ENCODE assay signal across 1 cellular context in the genomic region with DNA sequence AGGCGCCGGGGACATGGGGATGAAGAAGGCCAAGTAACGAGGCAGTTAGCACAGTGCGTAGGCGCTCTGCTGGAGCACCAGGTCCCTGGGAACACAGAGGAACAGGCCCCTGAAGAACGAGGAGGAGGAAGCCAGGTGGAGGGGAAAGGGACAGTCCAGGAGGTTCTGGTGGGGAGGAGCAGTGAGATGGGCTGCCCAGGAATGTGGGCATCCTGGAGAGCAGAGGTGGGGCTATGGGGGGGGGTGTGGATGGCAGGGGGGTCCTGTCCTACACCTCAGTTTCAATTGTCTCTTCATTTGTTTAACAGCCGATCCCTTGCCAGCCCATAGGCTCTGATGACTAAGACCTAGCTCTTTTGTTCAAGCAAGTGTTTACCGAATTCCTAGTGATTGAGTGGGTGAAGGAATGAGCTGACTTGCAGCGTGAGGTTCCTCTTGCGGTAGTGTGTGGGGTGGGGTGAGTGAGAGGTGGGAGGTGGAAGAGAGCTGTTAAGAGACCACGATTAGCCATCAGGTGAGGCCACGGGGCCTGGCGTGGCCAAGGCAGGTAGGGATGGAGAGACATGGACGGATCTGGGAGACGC.
TF ChIP-seq lines count a peak whose summit lies in the region.

No MANE protein-coding gene starts in this region.

TF ChIP-seq in A549, 52 proteins besides CTCF, POLR2A, EP300 and RAD21 (continued from another document):
- TF ChIP-seq EHMT2 (IDR thresholded peaks at IDR 0.05; ENCODE audit: low read depth) (0 out of 2 replicates have a peak, but pooled peaks have one; percentile 46), ZSCAN20 (CRISPR knock-in tag; IDR thresholded peaks at IDR 0.05) (no peak), SREBF2 (IDR thresholded peaks at IDR 0.05) (no peak), RNF2 (IDR thresholded peaks at IDR 0.05; ENCODE audit: borderline replicate concordance, low read depth) (no peak), MAZ (IDR thresholded peaks at IDR 0.05; ENCODE audit: borderline replicate concordance, low read depth, low read length) (no peak), KDM5A (IDR thresholded peaks at IDR 0.05) (no peak), HOXB13 (CRISPR knock-in tag; IDR thresholded peaks at IDR 0.05; ENCODE audit: low read depth) (no peak), HOXA7 (CRISPR knock-in tag; IDR thresholded peaks at IDR 0.05) (no peak), NFE2L2 (conservative IDR thresholded peaks at IDR 0.05; ENCODE audit: low read length) (no peak), FOXS1 (CRISPR knock-in tag; IDR thresholded peaks at IDR 0.05) (no peak), RARB (CRISPR knock-in tag; IDR thresholded peaks at IDR 0.05) (no peak), CHD2 (IDR thresholded peaks at IDR 0.05; ENCODE audit: low read length, partially characterized antibody) (no peak), RCOR1 (IDR thresholded peaks at IDR 0.05; ENCODE audit: low read depth, low read length) (no peak), TFCP2L1 (CRISPR knock-in tag; IDR thresholded peaks at IDR 0.05) (no peak), KDM1A (IDR thresholded peaks at IDR 0.05; ENCODE audit: low read depth) (no peak), ZC3H11A (IDR thresholded peaks at IDR 0.05) (no peak), ZNF302 (CRISPR knock-in tag; IDR thresholded peaks at IDR 0.05) (0 out of 2 replicates have a peak, but pooled peaks have one; percentile 46), BHLHE40 (IDR thresholded peaks at IDR 0.05; ENCODE audit: low read depth, low read length) (no peak), CEBPB (IDR thresholded peaks at IDR 0.05) (no peak), CBX2 (IDR thresholded peaks at IDR 0.05; ENCODE audit: borderline replicate concordance, low read depth) (no peak), EHF (CRISPR knock-in tag; IDR thresholded peaks at IDR 0.05) (no peak; the same call in 1 of the 2 replicates), NR3C1 (IDR thresholded peaks at IDR 0.05) (no peak), SMC3 (IDR thresholded peaks at IDR 0.05) (0 out of 3 replicates have a peak, but pooled peaks have one; percentile 14), FOSB (CRISPR knock-in tag; IDR thresholded peaks at IDR 0.05) (no peak), CHD4 (IDR thresholded peaks at IDR 0.05; ENCODE audit: borderline replicate concordance) (no peak), JUNB (IDR thresholded peaks at IDR 0.05) (peak; percentile 71)
- TF ChIP-seq, protein P1, sequence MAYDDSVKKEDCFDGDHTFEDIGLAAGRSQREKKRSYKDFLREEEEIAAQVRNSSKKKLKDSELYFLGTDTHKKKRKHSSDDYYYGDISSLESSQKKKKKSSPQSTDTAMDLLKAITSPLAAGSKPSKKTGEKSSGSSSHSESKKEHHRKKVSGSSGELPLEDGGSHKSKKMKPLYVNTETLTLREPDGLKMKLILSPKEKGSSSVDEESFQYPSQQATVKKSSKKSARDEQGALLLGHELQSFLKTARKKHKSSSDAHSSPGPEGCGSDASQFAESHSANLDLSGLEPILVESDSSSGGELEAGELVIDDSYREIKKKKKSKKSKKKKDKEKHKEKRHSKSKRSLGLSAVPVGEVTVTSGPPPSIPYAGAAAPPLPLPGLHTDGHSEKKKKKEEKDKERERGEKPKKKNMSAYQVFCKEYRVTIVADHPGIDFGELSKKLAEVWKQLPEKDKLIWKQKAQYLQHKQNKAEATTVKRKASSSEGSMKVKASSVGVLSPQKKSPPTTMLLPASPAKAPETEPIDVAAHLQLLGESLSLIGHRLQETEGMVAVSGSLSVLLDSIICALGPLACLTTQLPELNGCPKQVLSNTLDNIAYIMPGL (CRISPR knock-in tag; IDR thresholded peaks at IDR 0.05; ENCODE audit: borderline replicate concordance): no peak
- TF ChIP-seq, protein P2, sequence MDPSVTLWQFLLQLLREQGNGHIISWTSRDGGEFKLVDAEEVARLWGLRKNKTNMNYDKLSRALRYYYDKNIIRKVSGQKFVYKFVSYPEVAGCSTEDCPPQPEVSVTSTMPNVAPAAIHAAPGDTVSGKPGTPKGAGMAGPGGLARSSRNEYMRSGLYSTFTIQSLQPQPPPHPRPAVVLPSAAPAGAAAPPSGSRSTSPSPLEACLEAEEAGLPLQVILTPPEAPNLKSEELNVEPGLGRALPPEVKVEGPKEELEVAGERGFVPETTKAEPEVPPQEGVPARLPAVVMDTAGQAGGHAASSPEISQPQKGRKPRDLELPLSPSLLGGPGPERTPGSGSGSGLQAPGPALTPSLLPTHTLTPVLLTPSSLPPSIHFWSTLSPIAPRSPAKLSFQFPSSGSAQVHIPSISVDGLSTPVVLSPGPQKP (IDR thresholded peaks at IDR 0.05; ENCODE audit: low read depth, low read length): no peak
- TF ChIP-seq, protein P3, sequence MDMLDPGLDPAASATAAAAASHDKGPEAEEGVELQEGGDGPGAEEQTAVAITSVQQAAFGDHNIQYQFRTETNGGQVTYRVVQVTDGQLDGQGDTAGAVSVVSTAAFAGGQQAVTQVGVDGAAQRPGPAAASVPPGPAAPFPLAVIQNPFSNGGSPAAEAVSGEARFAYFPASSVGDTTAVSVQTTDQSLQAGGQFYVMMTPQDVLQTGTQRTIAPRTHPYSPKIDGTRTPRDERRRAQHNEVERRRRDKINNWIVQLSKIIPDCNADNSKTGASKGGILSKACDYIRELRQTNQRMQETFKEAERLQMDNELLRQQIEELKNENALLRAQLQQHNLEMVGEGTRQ (IDR thresholded peaks at IDR 0.05): no peak
- TF ChIP-seq, protein P4, sequence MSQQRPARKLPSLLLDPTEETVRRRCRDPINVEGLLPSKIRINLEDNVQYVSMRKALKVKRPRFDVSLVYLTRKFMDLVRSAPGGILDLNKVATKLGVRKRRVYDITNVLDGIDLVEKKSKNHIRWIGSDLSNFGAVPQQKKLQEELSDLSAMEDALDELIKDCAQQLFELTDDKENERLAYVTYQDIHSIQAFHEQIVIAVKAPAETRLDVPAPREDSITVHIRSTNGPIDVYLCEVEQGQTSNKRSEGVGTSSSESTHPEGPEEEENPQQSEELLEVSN (IDR thresholded peaks at IDR 0.05; ENCODE audit: borderline replicate concordance, low read depth): peak; percentile 10; the same call in 1 of the 2 replicates
- TF ChIP-seq, protein P5, sequence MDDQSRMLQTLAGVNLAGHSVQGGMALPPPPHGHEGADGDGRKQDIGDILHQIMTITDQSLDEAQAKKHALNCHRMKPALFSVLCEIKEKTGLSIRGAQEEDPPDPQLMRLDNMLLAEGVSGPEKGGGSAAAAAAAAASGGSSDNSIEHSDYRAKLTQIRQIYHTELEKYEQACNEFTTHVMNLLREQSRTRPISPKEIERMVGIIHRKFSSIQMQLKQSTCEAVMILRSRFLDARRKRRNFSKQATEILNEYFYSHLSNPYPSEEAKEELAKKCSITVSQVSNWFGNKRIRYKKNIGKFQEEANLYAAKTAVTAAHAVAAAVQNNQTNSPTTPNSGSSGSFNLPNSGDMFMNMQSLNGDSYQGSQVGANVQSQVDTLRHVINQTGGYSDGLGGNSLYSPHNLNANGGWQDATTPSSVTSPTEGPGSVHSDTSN (IDR thresholded peaks at IDR 0.05): no peak; the same call in 1 of the 2 replicates
- TF ChIP-seq, protein P6, sequence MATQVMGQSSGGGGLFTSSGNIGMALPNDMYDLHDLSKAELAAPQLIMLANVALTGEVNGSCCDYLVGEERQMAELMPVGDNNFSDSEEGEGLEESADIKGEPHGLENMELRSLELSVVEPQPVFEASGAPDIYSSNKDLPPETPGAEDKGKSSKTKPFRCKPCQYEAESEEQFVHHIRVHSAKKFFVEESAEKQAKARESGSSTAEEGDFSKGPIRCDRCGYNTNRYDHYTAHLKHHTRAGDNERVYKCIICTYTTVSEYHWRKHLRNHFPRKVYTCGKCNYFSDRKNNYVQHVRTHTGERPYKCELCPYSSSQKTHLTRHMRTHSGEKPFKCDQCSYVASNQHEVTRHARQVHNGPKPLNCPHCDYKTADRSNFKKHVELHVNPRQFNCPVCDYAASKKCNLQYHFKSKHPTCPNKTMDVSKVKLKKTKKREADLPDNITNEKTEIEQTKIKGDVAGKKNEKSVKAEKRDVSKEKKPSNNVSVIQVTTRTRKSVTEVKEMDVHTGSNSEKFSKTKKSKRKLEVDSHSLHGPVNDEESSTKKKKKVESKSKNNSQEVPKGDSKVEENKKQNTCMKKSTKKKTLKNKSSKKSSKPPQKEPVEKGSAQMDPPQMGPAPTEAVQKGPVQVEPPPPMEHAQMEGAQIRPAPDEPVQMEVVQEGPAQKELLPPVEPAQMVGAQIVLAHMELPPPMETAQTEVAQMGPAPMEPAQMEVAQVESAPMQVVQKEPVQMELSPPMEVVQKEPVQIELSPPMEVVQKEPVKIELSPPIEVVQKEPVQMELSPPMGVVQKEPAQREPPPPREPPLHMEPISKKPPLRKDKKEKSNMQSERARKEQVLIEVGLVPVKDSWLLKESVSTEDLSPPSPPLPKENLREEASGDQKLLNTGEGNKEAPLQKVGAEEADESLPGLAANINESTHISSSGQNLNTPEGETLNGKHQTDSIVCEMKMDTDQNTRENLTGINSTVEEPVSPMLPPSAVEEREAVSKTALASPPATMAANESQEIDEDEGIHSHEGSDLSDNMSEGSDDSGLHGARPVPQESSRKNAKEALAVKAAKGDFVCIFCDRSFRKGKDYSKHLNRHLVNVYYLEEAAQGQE (IDR thresholded peaks at IDR 0.05): no peak
- TF ChIP-seq, protein P7, sequence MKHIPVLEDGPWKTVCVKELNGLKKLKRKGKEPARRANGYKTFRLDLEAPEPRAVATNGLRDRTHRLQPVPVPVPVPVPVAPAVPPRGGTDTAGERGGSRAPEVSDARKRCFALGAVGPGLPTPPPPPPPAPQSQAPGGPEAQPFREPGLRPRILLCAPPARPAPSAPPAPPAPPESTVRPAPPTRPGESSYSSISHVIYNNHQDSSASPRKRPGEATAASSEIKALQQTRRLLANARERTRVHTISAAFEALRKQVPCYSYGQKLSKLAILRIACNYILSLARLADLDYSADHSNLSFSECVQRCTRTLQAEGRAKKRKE (CRISPR knock-in tag; IDR thresholded peaks at IDR 0.05; ENCODE audit: low read depth): no peak
- TF ChIP-seq, protein P8, sequence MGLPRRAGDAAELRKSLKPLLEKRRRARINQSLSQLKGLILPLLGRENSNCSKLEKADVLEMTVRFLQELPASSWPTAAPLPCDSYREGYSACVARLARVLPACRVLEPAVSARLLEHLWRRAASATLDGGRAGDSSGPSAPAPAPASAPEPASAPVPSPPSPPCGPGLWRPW (IDR thresholded peaks at IDR 0.05): no peak
